23 cellular contexts compared by ENCODE assay signal in genomic region chr6:162237331-162237730, GRCh38.
DNase-seq lines count a peak whose midpoint lies in the region; ATAC-seq and TF ChIP-seq lines count a peak whose summit lies in the region.
"Had no signal": no experiment of that assay in that cellular context is flagged by ENCODE, and none has a peak within 500 bp of the region (broad histone marks: within the 10 kb centered on the region; RNA-seq: fewer than 3 reads in every experiment).

No MANE protein-coding gene starts in this region.

- CTCF ChIA-PET in HEK293T (lab: Yijun Ruan, JAX), result no interaction called here

- no peaks in the 10 kb centered on the region for H3F3A ChIP-seq in neural progenitor cell (ENCODE audit: low read depth)

- no peaks in the 10 kb centered on the region for H3K9me3 ChIP-seq in neural progenitor cell (ENCODE audit: low read depth)
- H3K9me3 ChIP-seq: BE2C, BLaER1 had no signal

- peaks cover 13% of the 10 kb centered on the region for H3K4me1 Mint-ChIP-seq in neural progenitor cell
- H3K4me1 Mint-ChIP-seq: CD14-positive monocyte; CD4-positive, alpha-beta memory T cell; CD4-positive, CD25-positive, alpha-beta regulatory T cell; CD8-positive, alpha-beta memory T cell had no signal

- peaks cover 13% of the 10 kb centered on the region for H3K4me1 ChIP-seq in neural progenitor cell

- POLR2A ChIA-PET in HEK293T (lab: Yijun Ruan, JAX), result no interaction called here

- TF ChIP-seq CTCF in neural progenitor cell (IDR thresholded peaks at IDR 0.05), result no peak

- no peaks in the 10 kb centered on the region for H3K36me3 Mint-ChIP-seq in neural progenitor cell
- H3K36me3 Mint-ChIP-seq: CD14-positive monocyte; CD4-positive, alpha-beta memory T cell; CD4-positive, CD25-positive, alpha-beta regulatory T cell; CD8-positive, alpha-beta memory T cell had no signal

- no peaks in the 10 kb centered on the region for H3K36me3 ChIP-seq in neural progenitor cell
- H3K36me3 ChIP-seq: BE2C, BLaER1 had no signal

- no peaks in the 10 kb centered on the region for H3K79me2 ChIP-seq in neural progenitor cell (ENCODE audit: low read depth)

- no peak overlapping the region for H3K27ac Mint-ChIP-seq in neural progenitor cell
- H3K27ac Mint-ChIP-seq: CD14-positive monocyte; CD4-positive, CD25-positive, alpha-beta regulatory T cell; CD8-positive, alpha-beta memory T cell had no signal

- no peak overlapping the region for H3K4me3 ChIP-seq in neural progenitor cell
- H3K4me3 ChIP-seq: BLaER1, GM12878 had no signal

- DNase-seq in HEK293T (ENCODE audit: extremely low spot score), result no peak
- peak; percentile 52 for DNase-seq in astrocyte of the hippocampus (ENCODE audit: low read depth, low spot score)
- DNase-seq in neural progenitor cell (ENCODE audit: low spot score), result no peak
- DNase-seq in OCI-M1 (lab: John Stamatoyannopoulos, UW), result no peak
- DNase-seq: 8988T; ACHN; C1 segment of cervical spinal cord; CD4-positive, alpha-beta memory T cell; CD4-positive, CD25-positive, alpha-beta regulatory T cell; CD8-positive, alpha-beta memory T cell; COR-L47; DMS 273 treated with DMSO at 0.1 percent for 48 hours; DMS153; DMS53; DMS79; DND-41; EL; GDM1 had no signal

- H3K9ac ChIP-seq in neural progenitor cell, result no peak overlapping the region
- H3K9ac ChIP-seq: BLaER1 had no signal

- peak overlapping the region; percentile 63 for H2AFZ ChIP-seq in neural progenitor cell (replicated peaks)

- no peaks in the 10 kb centered on the region for H4K20me1 ChIP-seq in neural progenitor cell (ENCODE audit: low read depth)
- H4K20me1 ChIP-seq: BLaER1 had no signal

- H3K27me3 ChIP-seq in neural progenitor cell, result no peaks in the 10 kb centered on the region
- H3K27me3 ChIP-seq: BE2C, BLaER1 had no signal

- no peak for ATAC-seq in HG02798 (IDR thresholded peaks at IDR 0.05; ENCODE audit: poor library complexity, unreplicated experiment)
- ATAC-seq: GM12878 had no signal

- no peaks in the 10 kb centered on the region for H3K9me3 Mint-ChIP-seq in neural progenitor cell

- no peak overlapping the region for H3K27ac ChIP-seq in neural progenitor cell
- H3K27ac ChIP-seq: BLaER1 had no signal

- peaks cover 2% of the 10 kb centered on the region for H3K27me3 Mint-ChIP-seq in neural progenitor cell (ENCODE audit: insufficient read depth, low read depth)
- H3K27me3 Mint-ChIP-seq: CD4-positive, alpha-beta memory T cell; CD4-positive, CD25-positive, alpha-beta regulatory T cell; CD8-positive, alpha-beta memory T cell had no signal

- peak overlapping the region; percentile 46 for H3K4me2 ChIP-seq in neural progenitor cell
- H3K4me2 ChIP-seq: BLaER1 had no signal

- H3K4me3 Mint-ChIP-seq in neural progenitor cell, result no peak overlapping the region
- H3K4me3 Mint-ChIP-seq: CD14-positive monocyte; CD4-positive, alpha-beta memory T cell; CD4-positive, CD25-positive, alpha-beta regulatory T cell; CD8-positive, alpha-beta memory T cell had no signal

TF ChIP-seq in HEK293T, 16 proteins besides CTCF, POLR2A, EP300 and RAD21:
- TF ChIP-seq ARNT (IDR thresholded peaks at IDR 0.05) (no peak), BHLHE40 (IDR thresholded peaks at IDR 0.05; ENCODE audit: borderline replicate concordance) (no peak), PKNOX1 (IDR thresholded peaks at IDR 0.05) (peak; percentile 81)
